8 cellular contexts compared by ENCODE assay signal in the genomic region with DNA sequence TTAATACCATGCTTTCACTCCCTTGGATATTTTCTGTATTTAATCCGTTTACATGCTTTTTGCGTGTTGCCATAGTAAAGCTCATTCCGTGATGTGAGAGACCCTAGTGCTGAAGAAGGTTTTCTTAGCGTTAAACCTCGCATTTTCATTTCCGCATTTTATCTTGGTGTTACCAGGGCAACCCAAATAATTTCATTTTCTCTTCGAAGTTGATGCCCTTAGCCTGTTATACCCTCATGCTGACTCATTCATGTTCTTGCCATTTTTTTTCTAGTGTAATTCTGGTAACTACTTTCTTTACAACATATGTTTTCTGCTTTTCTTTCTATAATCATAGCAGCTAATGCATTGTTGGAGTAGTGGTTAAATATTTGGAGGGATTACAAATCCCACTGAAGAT. TPM values are rescaled to one million over a fixed set of nuclear protein-coding genes. Genes with fewer than 3 reads are reported as not detected.
DNase-seq lines count a peak whose midpoint lies in the region; ATAC-seq and TF ChIP-seq lines count a peak whose summit lies in the region.

No MANE protein-coding gene starts in this region.

- no peaks in the 10 kb centered on the region for H3K27me3 ChIP-seq in H7 (ENCODE audit: control insufficient read depth, insufficient read depth, low read length)
- no peaks in the 10 kb centered on the region for H3K27me3 ChIP-seq in gastroesophageal sphincter

- no peak for TF ChIP-seq POLR2A in gastroesophageal sphincter (IDR thresholded peaks at IDR 0.05)

- WGBS in gastroesophageal sphincter (ENCODE audit: low coverage in 1 of 2), 2 donors: 73 to 87% methylated on average over 6 to 7 of the region's 7 CpGs

- no peak for TF ChIP-seq EP300 in gastroesophageal sphincter (IDR thresholded peaks at IDR 0.05)

- H3K27ac ChIP-seq in gastroesophageal sphincter: no peak overlapping the region

- DNase-seq in GM12865 (ENCODE audit: low read depth) (peak; percentile 93), fibroblast of gingiva (ENCODE audit: low read depth) (peak; percentile 46), iPS-NIHi7 (ENCODE audit: extremely low spot score) (no peak), H7 (no peak), retina (no peak)

- H3K4me3 ChIP-seq in GM12865 (ENCODE audit: low read depth, low read length) (peak overlapping the region; percentile 42), H7 (ENCODE audit: insufficient read depth, low read depth, low read length) (no peak overlapping the region), gastroesophageal sphincter (no peak overlapping the region)

- TF ChIP-seq CTCF in GM12865 (IDR thresholded peaks at IDR 0.05; ENCODE audit: insufficient read depth, low read depth, low read length, missing control alignments): no peak
- TF ChIP-seq CTCF in gastroesophageal sphincter (IDR thresholded peaks at IDR 0.05): no peak

- ATAC-seq in GM21423 (IDR thresholded peaks at IDR 0.05; ENCODE audit: unreplicated experiment) (peak; percentile 99), HG03575 (IDR thresholded peaks at IDR 0.05; ENCODE audit: extremely low read depth, insufficient number of reproducible peaks, low FRiP score, unreplicated experiment) (peak; percentile 95), gastroesophageal sphincter (no peak)

- H3K4me1 ChIP-seq in gastroesophageal sphincter: peaks cover 0 to 9% (median 0%) of the 10 kb centered on the region in 3 donors

- H3K9me3 ChIP-seq in gastroesophageal sphincter: no peaks in the 10 kb centered on the region

- H3K36me3 ChIP-seq in H7 (replicated peaks; ENCODE audit: control insufficient read depth, insufficient read depth, low read length) (no peaks in the 10 kb centered on the region), gastroesophageal sphincter (no peaks in the 10 kb centered on the region)

RNA-seq across cellular contexts. Expression of gene LRRC8C, which starts 37.2 kb away (rescaled TPM):
- 1.2 and 1.3 TPM in 2 replicates for total RNA-seq in H7 (2014; rRNA removed; shearing (Covaris generic))
- 1 to 10 TPM; 5.4 to 9.6 (median 6.2) TPM for total RNA-seq in gastroesophageal sphincter

Comparison
In these comparisons a context has a peak if more than half of its experiments do, and no peak if none do; other contexts are left out.
1. DNase-seq: peak in GM12865 (single experiment) and fibroblast of gingiva (single experiment); none in iPS-NIHi7 (single experiment), H7 (single experiment) and retina (single experiment).